ENCODE assay signal across 12 cellular contexts in genomic region chr11:26072612-26073011, GRCh38.
"Had no signal": no experiment of that assay in that cellular context is flagged by ENCODE, and none has a peak within 500 bp of the region (broad histone marks: within the 10 kb centered on the region; RNA-seq: fewer than 3 reads in every experiment).

No MANE protein-coding gene starts in this region.

- DNase-seq: effector memory CD8-positive, alpha-beta T cell; esophagus squamous epithelium; foreskin fibroblast; left colon; naive thymus-derived CD4-positive, alpha-beta T cell; ovary; right cardiac atrium; stimulated activated CD4-positive, alpha-beta T cell treated with anti-CD3 and anti-CD28 coated beads, Interleukin-12 subunit alpha, Interleukin-12 subunit beta, amount 100 ng/mL, for 4 hours; stimulated activated naive CD4-positive, alpha-beta T cell; trophoblast cell had no signal

- ATAC-seq: effector memory CD8-positive, alpha-beta T cell; left colon; naive thymus-derived CD4-positive, alpha-beta T cell; right cardiac atrium had no signal

- H3K4me3 ChIP-seq: esophagus squamous epithelium, ovary had no signal

- H3K27ac Mint-ChIP-seq: dendritic cell treated with granulocyte-macrophage colony-stimulating factor and Interleukin-4, amounts not matched to agents 40 ng/mL and 50 ng/mL, for 4 days; effector memory CD8-positive, alpha-beta T cell; naive thymus-derived CD4-positive, alpha-beta T cell had no signal

- H3K9me3 ChIP-seq: esophagus squamous epithelium, ovary had no signal

- H3K36me3 ChIP-seq: esophagus squamous epithelium, ovary had no signal

- H3K27me3 Mint-ChIP-seq: dendritic cell treated with granulocyte-macrophage colony-stimulating factor and Interleukin-4, amounts not matched to agents 40 ng/mL and 50 ng/mL, for 4 days; effector memory CD8-positive, alpha-beta T cell; naive thymus-derived CD4-positive, alpha-beta T cell had no signal

- H3K4me1 Mint-ChIP-seq: naive thymus-derived CD4-positive, alpha-beta T cell had no signal

- H3K9me3 Mint-ChIP-seq: dendritic cell treated with granulocyte-macrophage colony-stimulating factor and Interleukin-4, amounts not matched to agents 40 ng/mL and 50 ng/mL, for 4 days; neural crest cell had no signal

- H3K27me3 ChIP-seq: esophagus squamous epithelium, ovary had no signal

- H3K4me3 Mint-ChIP-seq: dendritic cell treated with granulocyte-macrophage colony-stimulating factor and Interleukin-4, amounts not matched to agents 40 ng/mL and 50 ng/mL, for 4 days; effector memory CD8-positive, alpha-beta T cell; naive thymus-derived CD4-positive, alpha-beta T cell; neural crest cell had no signal

- H3K4me1 ChIP-seq: esophagus squamous epithelium had no signal

- H3K36me3 Mint-ChIP-seq: naive thymus-derived CD4-positive, alpha-beta T cell had no signal

- H3K27ac ChIP-seq: esophagus squamous epithelium, ovary had no signal
